In genomic region chr20:47800619-47801018, GRCh38 we compare ENCODE assay signal across 17 cellular contexts. TPM values are rescaled to one million over a fixed set of nuclear protein-coding genes. Genes with fewer than 3 reads are reported as not detected.
A peak's percentile ranks its signal among the peaks of the same experiment; 100 is the strongest.
DNase-seq lines count a peak whose midpoint lies in the region; ATAC-seq and TF ChIP-seq lines count a peak whose summit lies in the region.
"Had no signal": no experiment of that assay in that cellular context is flagged by ENCODE, and none has a peak within 500 bp of the region (broad histone marks: within the 10 kb centered on the region; RNA-seq: fewer than 3 reads in every experiment).

No MANE protein-coding gene starts in this region.

- no peak overlapping the region for H4K8ac ChIP-seq in neuronal stem cell (ENCODE audit: low read depth, low read length)

- no peaks in the 10 kb centered on the region for H3K79me1 ChIP-seq in neuronal stem cell (ENCODE audit: low read depth, low read length)

- H3K14ac ChIP-seq in neuronal stem cell (ENCODE audit: low read length): no peak overlapping the region

- WGBS in neuronal stem cell (ENCODE audit: extremely low coverage in 2 of 2, insufficient read length in 2 of 2, insufficient replicate concordance in 1 of 2), 2 donors: no CpG with 5 or more reads among the region's 11 CpGs
- 87% methylated on average over 10 of the region's 11 CpGs for WGBS in smooth muscle cell (ENCODE audit: low lambda C conversion rate)

- H2BK5ac ChIP-seq in neuronal stem cell (ENCODE audit: low read length): no peak overlapping the region

- no peak overlapping the region for H3K4ac ChIP-seq in neuronal stem cell (ENCODE audit: low read length)

- DNase-seq in NCI-H1694 (lab: John Stamatoyannopoulos, UW): peak; percentile 69
- DNase-seq in NT2/D1 (ENCODE audit: low read depth, low spot score): no peak
- DNase-seq in neuronal stem cell (ENCODE audit: low spot score): no peak
- no peak for DNase-seq in smooth muscle cell (lab: John Stamatoyannopoulos, UW; ENCODE audit: unreplicated experiment)
- DNase-seq in cerebellar cortex (ENCODE audit: low spot score): no peak
- DNase-seq in H4 (ENCODE audit: low spot score): no peak
- DNase-seq: ACHN; CD4-positive, alpha-beta memory T cell; GF-D8; H9; IMR-90; NCI-H1417 treated with DMSO at 0.1 percent for 48 hours; NCI-H2081 treated with DMSO at 0.1 percent for 48 hours; NCI-H748 treated with DMSO at 0.1 percent for 48 hours had no signal

- peak overlapping the region; percentile 85 for H3K23ac ChIP-seq in neuronal stem cell (ENCODE audit: low read depth, low read length, poor library complexity)

- no peak for TF ChIP-seq CTCF in smooth muscle cell (IDR thresholded peaks at IDR 0.05; ENCODE audit: borderline replicate concordance, insufficient read depth, poor library complexity, severe bottlenecking)

- ATAC-seq in esophagus mucosa: peak; percentile 60
- ATAC-seq: Panc1 had no signal

- peak overlapping the region; percentile 94 for H2BK15ac ChIP-seq in neuronal stem cell (ENCODE audit: low read length)

- peak overlapping the region; percentile 88 for H2BK12ac ChIP-seq in neuronal stem cell (ENCODE audit: low read length)

- peaks cover 5% of the 10 kb centered on the region for H3K27me3 ChIP-seq in NT2/D1 (ENCODE audit: insufficient read depth, insufficient read length)
- H3K27me3 ChIP-seq in neuronal stem cell (ENCODE audit: control insufficient read depth in 3 of 3, insufficient read depth in 3 of 3, low read depth in 1 of 3, low read length in 3 of 3): no peaks in the 10 kb centered on the region
- H3K27me3 ChIP-seq in smooth muscle cell (ENCODE audit: low read depth): no peaks in the 10 kb centered on the region
- H3K27me3 ChIP-seq: SJSA1 had no signal

- H3K9ac ChIP-seq in NT2/D1 (ENCODE audit: insufficient read length, low read depth) (peak overlapping the region; percentile 32), neuronal stem cell (ENCODE audit: low read depth, low read length, poor library complexity) (peak overlapping the region; percentile 64), smooth muscle cell (ENCODE audit: low read depth) (no peak overlapping the region)

- H3K27ac ChIP-seq in neuronal stem cell (replicated peaks; ENCODE audit: low read length): no peak overlapping the region
- H3K27ac ChIP-seq in smooth muscle cell (ENCODE audit: low read depth): no peak overlapping the region
- H3K27ac ChIP-seq: SJSA1 had no signal

- H3F3A ChIP-seq in smooth muscle cell (ENCODE audit: low read depth): no peaks in the 10 kb centered on the region

- H3K36me3 ChIP-seq in NT2/D1 (ENCODE audit: insufficient read depth, insufficient read length, low read length) (no peaks in the 10 kb centered on the region), neuronal stem cell (replicated peaks in 1 of 2; ENCODE audit: control insufficient read depth in 2 of 2, insufficient read depth in 2 of 2, low read length in 2 of 2) (no peaks in the 10 kb centered on the region), smooth muscle cell (ENCODE audit: low read depth) (no peaks in the 10 kb centered on the region)
- H3K36me3 ChIP-seq: SJSA1 had no signal

- no peak overlapping the region for H3K4me2 ChIP-seq in neuronal stem cell (ENCODE audit: insufficient read depth, low read length, poor library complexity, severe bottlenecking)
- no peak overlapping the region for H3K4me2 ChIP-seq in smooth muscle cell

- H2AFZ ChIP-seq in neuronal stem cell (ENCODE audit: low read length) (no peak overlapping the region), smooth muscle cell (ENCODE audit: low read depth) (no peak overlapping the region)

- H3K9me3 ChIP-seq in NT2/D1 (ENCODE audit: insufficient read depth, low read length): peaks cover 13% of the 10 kb centered on the region; the same call in 1 of the 2 replicates
- peaks cover 0 to 2% of the 10 kb centered on the region in 2 donors for H3K9me3 ChIP-seq in neuronal stem cell (replicated peaks in 1 of 2; ENCODE audit: control insufficient read depth in 2 of 2, insufficient read depth in 1 of 2, low read depth in 1 of 2, low read length in 2 of 2)
- H3K9me3 ChIP-seq in smooth muscle cell (replicated peaks; ENCODE audit: low read depth): no peaks in the 10 kb centered on the region
- H3K9me3 ChIP-seq: SJSA1 had no signal

- no peaks in the 10 kb centered on the region for H4K20me1 ChIP-seq in smooth muscle cell (ENCODE audit: low read depth)

- peak overlapping the region; percentile 88 for H2AK5ac ChIP-seq in neuronal stem cell (ENCODE audit: low read depth, low read length)

- no peak overlapping the region for H3K4me3 ChIP-seq in NT2/D1 (ENCODE audit: insufficient read length, low read depth)
- no peak overlapping the region for H3K4me3 ChIP-seq in neuronal stem cell (ENCODE audit: low read length in 2 of 2)
- H3K4me3 ChIP-seq in smooth muscle cell: no peak overlapping the region
- H3K4me3 ChIP-seq: SJSA1 had no signal

- no peak overlapping the region for H3K18ac ChIP-seq in neuronal stem cell (ENCODE audit: low read length)

- no peak overlapping the region for H4K91ac ChIP-seq in neuronal stem cell (ENCODE audit: low read depth, low read length, poor library complexity)

- H2BK120ac ChIP-seq in neuronal stem cell (ENCODE audit: low read depth, low read length): no peak overlapping the region

- H3K4me1 ChIP-seq in NT2/D1 (ENCODE audit: insufficient read depth, insufficient read length) (peaks cover 2% of the 10 kb centered on the region), neuronal stem cell (ENCODE audit: control insufficient read depth in 2 of 2, insufficient read depth in 1 of 2, low read depth in 1 of 2, low read length in 2 of 2) (peaks cover 2% of the 10 kb centered on the region in 2 donors), smooth muscle cell (ENCODE audit: low read depth) (no peaks in the 10 kb centered on the region)
- H3K4me1 ChIP-seq: SJSA1 had no signal

- no peaks in the 10 kb centered on the region for H3K79me2 ChIP-seq in smooth muscle cell (ENCODE audit: low read depth)

RNA-seq across cellular contexts. Expression of gene SULF2, which starts 15.3 kb away (rescaled TPM):
- total RNA-seq in esophagus mucosa (26.4 TPM), smooth muscle cell (102 and 109 TPM in 2 replicates)
- 46.1 TPM for polyA plus RNA-seq in neuronal stem cell (2013, experiment 1 of 2)
- 48.2 TPM for polyA plus RNA-seq in neuronal stem cell (2013, experiment 2 of 2)
- polyA plus RNA-seq in smooth muscle cell: 131 and 144 TPM in 2 replicates
- total RNA-seq in H4 (2014; rRNA removed; shearing (Covaris generic)): 266 and 269 TPM in 2 replicates
